ENCODE assay signal across 8 cellular contexts in genomic region chr2:62195421-62196277, GRCh38. TPM values are rescaled to one million over a fixed set of nuclear protein-coding genes. Genes with fewer than 3 reads are reported as not detected.
DNase-seq lines count a peak whose midpoint lies in the region; ATAC-seq, FAIRE-seq and TF ChIP-seq lines count a peak whose summit lies in the region.

B3GNT2 (plus strand) TSS chr2:62196115; CDS start chr2:62222221, 26,106 bp downstream.

- no peak for FAIRE-seq in pancreas (lab: Jason Lieb, UNC)

- H3K27me3 ChIP-seq in DND-41 (ENCODE audit: insufficient read depth, low read length, poor library complexity): no peaks in the 10 kb centered on the region
- H3K27me3 ChIP-seq in pancreas: no peaks in the 10 kb centered on the region
- no peaks in the 10 kb centered on the region for H3K27me3 ChIP-seq in thymus (ENCODE audit: control insufficient read depth, insufficient read depth)

- H4K20me1 ChIP-seq in DND-41 (ENCODE audit: insufficient read depth, low read length): peaks cover 29% of the 10 kb centered on the region

- H3K79me2 ChIP-seq in DND-41 (ENCODE audit: insufficient read depth, low read length): peaks cover 45% of the 10 kb centered on the region

- peaks cover 36% of the 10 kb centered on the region for H3K4me1 Mint-ChIP-seq in activated naive CD8-positive, alpha-beta T cell treated with anti-CD3 and anti-CD28 coated beads, Interleukin-2, amount 10 ng/mL, durations not matched to agents 7 days and 5 days

- intact Hi-C loops in Right ventricle myocardium inferior (cut with DNase I): loop anchor here (2.0 to 5.0 kb wide), 5 partner anchors 97 to 278 kb away; no protein-coding TSS in a partner anchor
- intact Hi-C loops in pancreas (cut with DNase I): no loop called here

- H3K27ac Mint-ChIP-seq in activated naive CD8-positive, alpha-beta T cell treated with anti-CD3 and anti-CD28 coated beads, Interleukin-2, amount 10 ng/mL, durations not matched to agents 7 days and 5 days: peak within 1 kb of the TSS; percentile 95

- no peaks in the 10 kb centered on the region for H3K27me3 Mint-ChIP-seq in activated naive CD8-positive, alpha-beta T cell treated with anti-CD3 and anti-CD28 coated beads, Interleukin-2, amount 10 ng/mL, durations not matched to agents 7 days and 5 days

- H3K36me3 ChIP-seq in DND-41 (ENCODE audit: insufficient read depth, low read length): no peaks in the 10 kb centered on the region; the same call in 1 of the 2 replicates
- no peaks in the 10 kb centered on the region for H3K36me3 ChIP-seq in pancreas
- H3K36me3 ChIP-seq in thymus (ENCODE audit: control insufficient read depth, insufficient read depth): peaks cover 3% of the 10 kb centered on the region

- TF ChIP-seq CTCF in DND-41 (IDR thresholded peaks at IDR 0.05; ENCODE audit: borderline replicate concordance, extremely low read depth, low read length, poor library complexity, severe bottlenecking) (no peak), pancreas (IDR thresholded peaks at IDR 0.05) (no peak)

- no peaks in the 10 kb centered on the region for H3K9me3 Mint-ChIP-seq in activated naive CD8-positive, alpha-beta T cell treated with anti-CD3 and anti-CD28 coated beads, Interleukin-2, amount 10 ng/mL, durations not matched to agents 7 days and 5 days

- H3K4me3 ChIP-seq in DND-41 (ENCODE audit: low read depth in 1 of 2, low read length in 2 of 2) (peak within 1 kb of the TSS; percentile 99), pancreas (peak within 1 kb of the TSS; percentile 68 to 97 (median 90)), thymus (ENCODE audit: low read length) (peak within 1 kb of the TSS; percentile 100)
- peak within 1 kb of the TSS; percentile 84 for H3K4me3 ChIP-seq in Jurkat, Clone E6-1 (ENCODE audit: low read length)

- peak; percentile 77 for ATAC-seq in DND-41 (ENCODE audit: insufficient read depth, low read depth)
- ATAC-seq in GM21526 (IDR thresholded peaks at IDR 0.05; ENCODE audit: low FRiP score, unreplicated experiment): peak; percentile 39
- peak; percentile 62 for ATAC-seq in activated naive CD8-positive, alpha-beta T cell treated with anti-CD3 and anti-CD28 coated beads, Interleukin-2, amount 10 ng/mL, durations not matched to agents 7 days and 5 days (ENCODE audit: low read depth)
- ATAC-seq in Right ventricle myocardium inferior: peak; percentile 89
- ATAC-seq in pancreas: peak; percentile 81 to 90 (median 86)

- peaks cover 45% of the 10 kb centered on the region for H3K4me1 ChIP-seq in DND-41 (ENCODE audit: insufficient read depth, low read length)
- peaks cover 14 to 27% (median 20%) of the 10 kb centered on the region in 3 donors for H3K4me1 ChIP-seq in pancreas
- peaks cover 33% of the 10 kb centered on the region for H3K4me1 ChIP-seq in thymus (ENCODE audit: control insufficient read depth, insufficient read depth, low read length)

- H3K9ac ChIP-seq in DND-41 (ENCODE audit: low read depth, low read length): peak within 1 kb of the TSS; percentile 94

- WGBS in pancreas, 2 donors: 2% methylated on average over 40 to 70 of the region's 70 CpGs
- WGBS in thymus: under 1% methylated on average over 70 of the region's 70 CpGs

- peak within 1 kb of the TSS; percentile 80 for H3K4me2 ChIP-seq in DND-41 (ENCODE audit: insufficient read depth, low read length)

- peak within 1 kb of the TSS; percentile 99 for H2AFZ ChIP-seq in DND-41 (ENCODE audit: low read depth, low read length)

- H3K27ac ChIP-seq in DND-41 (ENCODE audit: low read length): peak within 1 kb of the TSS; percentile 88
- peak within 1 kb of the TSS; percentile 82 to 94 (median 90) for H3K27ac ChIP-seq in pancreas
- H3K27ac ChIP-seq in thymus (ENCODE audit: low read depth): peak within 1 kb of the TSS; percentile 97

- H3K4me3 Mint-ChIP-seq in activated naive CD8-positive, alpha-beta T cell treated with anti-CD3 and anti-CD28 coated beads, Interleukin-2, amount 10 ng/mL, durations not matched to agents 7 days and 5 days: peak within 1 kb of the TSS; percentile 87

- POLR2A ChIA-PET in activated naive CD8-positive, alpha-beta T cell treated with anti-CD3 and anti-CD28 coated beads, Interleukin-2, amount 10 ng/mL, durations not matched to agents 7 days and 5 days (lab: Charles Lee): interaction anchor here (0.8 to 2.0 kb wide), 14 partner anchors 11 to 1841 kb away, joined by 3 to 19 read pairs (median 4); no protein-coding TSS in a partner anchor

- H3K9me3 ChIP-seq in DND-41 (ENCODE audit: insufficient read depth, low read length, severe bottlenecking): no peaks in the 10 kb centered on the region
- no peaks in the 10 kb centered on the region for H3K9me3 ChIP-seq in pancreas
- H3K9me3 ChIP-seq in thymus (ENCODE audit: control insufficient read depth): no peaks in the 10 kb centered on the region

- DNase-seq in DND-41 (peak; percentile 84), SW480 (ENCODE audit: low spot score) (peak; percentile 84), Right ventricle myocardium inferior (ENCODE audit: missing footprints) (peak; percentile 93), pancreas (peak; percentile 74 to 95 (median 84))
- DNase-seq in Jurkat, Clone E6-1 (ENCODE audit: low read depth, low spot score): peak; percentile 59
- peak; percentile 92 for DNase-seq in activated naive CD8-positive, alpha-beta T cell treated with anti-CD3 and anti-CD28 coated beads, Interleukin-2, amount 10 ng/mL, durations not matched to agents 7 days and 5 days

- peaks cover 7% of the 10 kb centered on the region for H3K36me3 Mint-ChIP-seq in activated naive CD8-positive, alpha-beta T cell treated with anti-CD3 and anti-CD28 coated beads, Interleukin-2, amount 10 ng/mL, durations not matched to agents 7 days and 5 days

RNA-seq across cellular contexts. Expression of gene B3GNT2, which starts in this region (rescaled TPM):
- polyA plus RNA-seq in Jurkat, Clone E6-1 (2012; ENCODE audit: insufficient read depth, insufficient read length): 13.6 TPM
- total RNA-seq in activated naive CD8-positive, alpha-beta T cell treated with anti-CD3 and anti-CD28 coated beads, Interleukin-2, amount 10 ng/mL, durations not matched to agents 7 days and 5 days: 10 to 100 TPM; 45.5 to 46.0 TPM
- 14.9 TPM for total RNA-seq in Right ventricle myocardium inferior
- total RNA-seq in pancreas: 10 to 100 TPM in 5 of 6 donors, 1 to 10 TPM in 1; 7.5 to 15.4 (median 11.5) TPM
- 1 to 10 TPM; 3.7 to 7.1 TPM for polyA plus RNA-seq in pancreas
- polyA plus RNA-seq in thymus: 24.8 TPM

Comparison
In these comparisons a context has a peak if more than half of its experiments do, and no peak if none do; other contexts are left out.
1. Peak in every context shown above with its lines: DNase-seq, ATAC-seq, H3K4me3 ChIP-seq and H3K27ac ChIP-seq.
2. ATAC-seq: peak in every context shown above with its lines; median percentile 89 in Right ventricle myocardium inferior; 86 in pancreas; 77 in DND-41; 62 in activated naive CD8-positive, alpha-beta T cell treated with anti-CD3 and anti-CD28 coated beads, Interleukin-2, amount 10 ng/mL, durations not matched to agents 7 days and 5 days; 39 in GM21526.